In genomic region chr2:173681891-173682655, GRCh38 we compare ENCODE assay signal across 9 cellular contexts.
"Had no signal": no experiment of that assay in that cellular context is flagged by ENCODE, and none has a peak within 500 bp of the region (broad histone marks: within the 10 kb centered on the region; RNA-seq: fewer than 3 reads in every experiment).

No MANE protein-coding gene starts in this region.

- H3K4me3 ChIP-seq: GM23248, HAP-1 had no signal

- DNase-seq: GM23248, GOT3, H7, HFFc6, KBM-7 had no signal

- ATAC-seq: HCT116, HepG2 had no signal

- H2AFZ ChIP-seq: GM23248 had no signal

- H3K9me3 ChIP-seq: HAP-1 had no signal

- H3K36me3 ChIP-seq: HAP-1 had no signal

- H3K27ac ChIP-seq: GM23248, HL-60 had no signal

- H3K9ac ChIP-seq: GM23248 had no signal
